Comparison of ENCODE assay signal across 1 cellular context in the genomic region with DNA sequence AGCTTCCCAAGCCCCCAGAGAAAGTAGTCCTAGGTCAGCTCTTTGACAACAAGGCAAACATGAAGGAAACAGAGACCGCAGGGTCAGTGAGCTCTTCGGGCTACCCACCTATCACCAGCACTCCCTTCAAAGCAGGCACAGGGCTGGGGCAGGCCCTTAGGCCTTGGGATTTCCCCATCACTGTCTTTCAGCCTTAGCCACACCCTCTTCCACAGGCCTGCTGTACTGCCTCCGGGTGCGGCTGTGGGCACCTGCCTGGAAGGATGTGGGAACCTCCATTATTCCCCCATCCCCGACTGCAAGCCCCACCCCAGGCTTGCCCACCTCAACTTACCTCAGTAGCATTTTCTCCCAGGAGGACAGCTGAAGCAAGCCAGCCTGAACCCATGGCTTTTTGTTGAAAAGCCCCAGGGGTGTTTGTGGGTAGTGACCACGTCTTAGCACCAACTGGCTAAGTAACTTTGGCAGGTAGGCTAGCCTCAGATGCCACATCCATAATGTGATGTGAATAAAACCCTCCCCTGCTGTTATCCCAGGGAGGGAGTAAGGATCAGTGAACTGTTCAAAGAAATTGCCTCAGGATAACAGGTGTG.
TF ChIP-seq lines count a peak whose summit lies in the region.

No MANE protein-coding gene starts in this region.

TF ChIP-seq in GM23338, 12 proteins besides CTCF, POLR2A, EP300 and RAD21 (continued from another document):
- TF ChIP-seq ZNF462 (CRISPR knock-in tag; IDR thresholded peaks at IDR 0.05) (no peak), NANOG (IDR thresholded peaks at IDR 0.05; ENCODE audit: borderline replicate concordance) (no peak), ZNF331 (CRISPR knock-in tag; IDR thresholded peaks at IDR 0.05; ENCODE audit: low read depth) (no peak), EZH2phosphoT487 (IDR thresholded peaks at IDR 0.05; ENCODE audit: unreplicated experiment) (no peak), JUNB (IDR thresholded peaks at IDR 0.05; ENCODE audit: unreplicated experiment) (no peak), ZNF114 (CRISPR knock-in tag; IDR thresholded peaks at IDR 0.05) (no peak), CREB1 (CRISPR knock-in tag; IDR thresholded peaks at IDR 0.05; ENCODE audit: low read depth) (no peak), EZH2 (IDR thresholded peaks at IDR 0.05; ENCODE audit: low read depth, unreplicated experiment) (no peak), ETS1 (IDR thresholded peaks at IDR 0.05) (no peak)
- TF ChIP-seq, protein P1, sequence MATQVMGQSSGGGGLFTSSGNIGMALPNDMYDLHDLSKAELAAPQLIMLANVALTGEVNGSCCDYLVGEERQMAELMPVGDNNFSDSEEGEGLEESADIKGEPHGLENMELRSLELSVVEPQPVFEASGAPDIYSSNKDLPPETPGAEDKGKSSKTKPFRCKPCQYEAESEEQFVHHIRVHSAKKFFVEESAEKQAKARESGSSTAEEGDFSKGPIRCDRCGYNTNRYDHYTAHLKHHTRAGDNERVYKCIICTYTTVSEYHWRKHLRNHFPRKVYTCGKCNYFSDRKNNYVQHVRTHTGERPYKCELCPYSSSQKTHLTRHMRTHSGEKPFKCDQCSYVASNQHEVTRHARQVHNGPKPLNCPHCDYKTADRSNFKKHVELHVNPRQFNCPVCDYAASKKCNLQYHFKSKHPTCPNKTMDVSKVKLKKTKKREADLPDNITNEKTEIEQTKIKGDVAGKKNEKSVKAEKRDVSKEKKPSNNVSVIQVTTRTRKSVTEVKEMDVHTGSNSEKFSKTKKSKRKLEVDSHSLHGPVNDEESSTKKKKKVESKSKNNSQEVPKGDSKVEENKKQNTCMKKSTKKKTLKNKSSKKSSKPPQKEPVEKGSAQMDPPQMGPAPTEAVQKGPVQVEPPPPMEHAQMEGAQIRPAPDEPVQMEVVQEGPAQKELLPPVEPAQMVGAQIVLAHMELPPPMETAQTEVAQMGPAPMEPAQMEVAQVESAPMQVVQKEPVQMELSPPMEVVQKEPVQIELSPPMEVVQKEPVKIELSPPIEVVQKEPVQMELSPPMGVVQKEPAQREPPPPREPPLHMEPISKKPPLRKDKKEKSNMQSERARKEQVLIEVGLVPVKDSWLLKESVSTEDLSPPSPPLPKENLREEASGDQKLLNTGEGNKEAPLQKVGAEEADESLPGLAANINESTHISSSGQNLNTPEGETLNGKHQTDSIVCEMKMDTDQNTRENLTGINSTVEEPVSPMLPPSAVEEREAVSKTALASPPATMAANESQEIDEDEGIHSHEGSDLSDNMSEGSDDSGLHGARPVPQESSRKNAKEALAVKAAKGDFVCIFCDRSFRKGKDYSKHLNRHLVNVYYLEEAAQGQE (IDR thresholded peaks at IDR 0.05; ENCODE audit: unreplicated experiment): no peak
